ENCODE assay signal across 1 cellular context in the genomic region with DNA sequence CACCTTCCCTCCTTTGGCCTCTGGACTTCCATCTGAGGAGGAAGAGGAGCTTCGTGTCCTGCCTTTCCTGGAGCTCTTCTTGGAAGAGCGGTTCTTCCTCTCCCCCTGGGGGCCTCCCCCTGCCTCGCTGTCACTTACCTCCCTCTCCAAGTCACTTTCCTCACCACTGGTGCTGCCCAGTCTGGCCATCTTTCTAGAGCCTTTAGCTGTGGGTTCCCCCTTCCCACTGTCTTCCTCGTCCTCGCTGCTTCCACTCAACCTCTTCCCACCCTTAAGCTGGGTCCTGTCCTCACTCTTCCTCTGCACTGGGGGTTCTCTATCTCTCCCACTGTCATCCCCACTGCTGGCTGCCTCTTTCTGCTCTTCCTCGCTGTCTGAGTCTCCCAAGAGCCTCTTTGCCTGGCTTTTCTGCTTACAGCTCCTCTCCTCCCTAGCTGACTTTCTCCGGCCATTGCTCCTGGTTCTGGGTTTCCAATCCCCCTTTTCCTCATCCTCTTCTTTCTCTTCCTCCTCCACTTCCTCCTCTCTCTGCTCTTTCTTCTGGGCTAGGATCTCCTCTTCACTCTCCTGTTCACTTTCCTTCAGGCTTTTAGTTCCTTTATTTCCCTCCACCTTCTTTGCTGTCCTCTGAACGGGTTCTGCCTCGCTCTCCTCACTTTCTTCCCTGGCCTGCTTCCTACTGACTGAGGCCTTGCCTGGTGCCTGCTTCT.
TF ChIP-seq lines count a peak whose summit lies in the region.

No MANE protein-coding gene starts in this region.

TF ChIP-seq in HEK293, 187 proteins besides CTCF, POLR2A, EP300 and RAD21 (continued from another document):
- TF ChIP-seq, protein P1, sequence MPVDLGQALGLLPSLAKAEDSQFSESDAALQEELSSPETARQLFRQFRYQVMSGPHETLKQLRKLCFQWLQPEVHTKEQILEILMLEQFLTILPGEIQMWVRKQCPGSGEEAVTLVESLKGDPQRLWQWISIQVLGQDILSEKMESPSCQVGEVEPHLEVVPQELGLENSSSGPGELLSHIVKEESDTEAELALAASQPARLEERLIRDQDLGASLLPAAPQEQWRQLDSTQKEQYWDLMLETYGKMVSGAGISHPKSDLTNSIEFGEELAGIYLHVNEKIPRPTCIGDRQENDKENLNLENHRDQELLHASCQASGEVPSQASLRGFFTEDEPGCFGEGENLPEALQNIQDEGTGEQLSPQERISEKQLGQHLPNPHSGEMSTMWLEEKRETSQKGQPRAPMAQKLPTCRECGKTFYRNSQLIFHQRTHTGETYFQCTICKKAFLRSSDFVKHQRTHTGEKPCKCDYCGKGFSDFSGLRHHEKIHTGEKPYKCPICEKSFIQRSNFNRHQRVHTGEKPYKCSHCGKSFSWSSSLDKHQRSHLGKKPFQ (tag by site-specific recombination; IDR thresholded peaks at IDR 0.05) = no peak
- TF ChIP-seq ZNF558 (tag by site-specific recombination; IDR thresholded peaks at IDR 0.05) = no peak
- no peak for TF ChIP-seq ZNF16 (tag by site-specific recombination; IDR thresholded peaks at IDR 0.05; ENCODE audit: low read depth)
- TF ChIP-seq ZNF585B (tag by site-specific recombination; IDR thresholded peaks at IDR 0.05) = no peak
- TF ChIP-seq HOXC10 (CRISPR knock-in tag; IDR thresholded peaks at IDR 0.05) = no peak
- TF ChIP-seq SCRT2 (tag by site-specific recombination; IDR thresholded peaks at IDR 0.05) = no peak
- no peak for TF ChIP-seq ZNF548 (tag by site-specific recombination; IDR thresholded peaks at IDR 0.05)
- TF ChIP-seq, protein P2, sequence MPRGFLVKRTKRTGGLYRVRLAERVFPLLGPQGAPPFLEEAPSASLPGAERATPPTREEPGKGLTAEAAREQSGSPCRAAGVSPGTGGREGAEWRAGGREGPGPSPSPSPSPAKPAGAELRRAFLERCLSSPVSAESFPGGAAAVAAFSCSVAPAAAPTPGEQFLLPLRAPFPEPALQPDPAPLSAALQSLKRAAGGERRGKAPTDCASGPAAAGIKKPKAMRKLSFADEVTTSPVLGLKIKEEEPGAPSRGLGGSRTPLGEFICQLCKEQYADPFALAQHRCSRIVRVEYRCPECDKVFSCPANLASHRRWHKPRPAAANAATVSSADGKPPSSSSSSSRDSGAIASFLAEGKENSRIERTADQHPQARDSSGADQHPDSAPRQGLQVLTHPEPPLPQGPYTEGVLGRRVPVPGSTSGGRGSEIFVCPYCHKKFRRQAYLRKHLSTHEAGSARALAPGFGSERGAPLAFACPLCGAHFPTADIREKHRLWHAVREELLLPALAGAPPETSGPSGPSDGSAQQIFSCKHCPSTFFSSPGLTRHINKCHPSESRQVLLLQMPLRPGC (tag by site-specific recombination; IDR thresholded peaks at IDR 0.05) = no peak
- no peak for TF ChIP-seq ZNF23 (tag by site-specific recombination; IDR thresholded peaks at IDR 0.05; ENCODE audit: borderline replicate concordance)
- TF ChIP-seq ZNF248 (tag by site-specific recombination; IDR thresholded peaks at IDR 0.05) = no peak
- no peak for TF ChIP-seq MYNN (tag by site-specific recombination; IDR thresholded peaks at IDR 0.05; ENCODE audit: borderline replicate concordance)
- no peak for TF ChIP-seq ZNF707 (tag by site-specific recombination; IDR thresholded peaks at IDR 0.05)
- TF ChIP-seq KLF10 (tag by site-specific recombination; IDR thresholded peaks at IDR 0.05) = no peak
- TF ChIP-seq ZNF391 (tag by site-specific recombination; IDR thresholded peaks at IDR 0.05; ENCODE audit: borderline replicate concordance, low read depth) = no peak
- TF ChIP-seq, protein P3, sequence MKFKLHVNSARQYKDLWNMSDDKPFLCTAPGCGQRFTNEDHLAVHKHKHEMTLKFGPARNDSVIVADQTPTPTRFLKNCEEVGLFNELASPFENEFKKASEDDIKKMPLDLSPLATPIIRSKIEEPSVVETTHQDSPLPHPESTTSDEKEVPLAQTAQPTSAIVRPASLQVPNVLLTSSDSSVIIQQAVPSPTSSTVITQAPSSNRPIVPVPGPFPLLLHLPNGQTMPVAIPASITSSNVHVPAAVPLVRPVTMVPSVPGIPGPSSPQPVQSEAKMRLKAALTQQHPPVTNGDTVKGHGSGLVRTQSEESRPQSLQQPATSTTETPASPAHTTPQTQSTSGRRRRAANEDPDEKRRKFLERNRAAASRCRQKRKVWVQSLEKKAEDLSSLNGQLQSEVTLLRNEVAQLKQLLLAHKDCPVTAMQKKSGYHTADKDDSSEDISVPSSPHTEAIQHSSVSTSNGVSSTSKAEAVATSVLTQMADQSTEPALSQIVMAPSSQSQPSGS (tag by site-specific recombination; IDR thresholded peaks at IDR 0.05; ENCODE audit: low read depth) = no peak
- TF ChIP-seq ZNF776 (tag by site-specific recombination; IDR thresholded peaks at IDR 0.05; ENCODE audit: borderline replicate concordance) = no peak
- TF ChIP-seq ZNF654 (tag by site-specific recombination; IDR thresholded peaks at IDR 0.05; ENCODE audit: low read depth) = no peak
- no peak for TF ChIP-seq BCL11A (tag by site-specific recombination; IDR thresholded peaks at IDR 0.05; ENCODE audit: low read depth)
- TF ChIP-seq ZNF394 (tag by site-specific recombination; IDR thresholded peaks at IDR 0.05; ENCODE audit: borderline replicate concordance) = no peak
- peak; percentile 97 for TF ChIP-seq PRDM1 (tag by site-specific recombination; IDR thresholded peaks at IDR 0.05)
- TF ChIP-seq ZNF341 (tag by site-specific recombination; IDR thresholded peaks at IDR 0.05; ENCODE audit: low read depth) = peak; percentile 79
- TF ChIP-seq EGR2 (tag by site-specific recombination; IDR thresholded peaks at IDR 0.05; ENCODE audit: low read depth) = no peak
- TF ChIP-seq ZNF175 (tag by site-specific recombination; IDR thresholded peaks at IDR 0.05) = no peak
